10 cellular contexts compared by ENCODE assay signal in the genomic region with DNA sequence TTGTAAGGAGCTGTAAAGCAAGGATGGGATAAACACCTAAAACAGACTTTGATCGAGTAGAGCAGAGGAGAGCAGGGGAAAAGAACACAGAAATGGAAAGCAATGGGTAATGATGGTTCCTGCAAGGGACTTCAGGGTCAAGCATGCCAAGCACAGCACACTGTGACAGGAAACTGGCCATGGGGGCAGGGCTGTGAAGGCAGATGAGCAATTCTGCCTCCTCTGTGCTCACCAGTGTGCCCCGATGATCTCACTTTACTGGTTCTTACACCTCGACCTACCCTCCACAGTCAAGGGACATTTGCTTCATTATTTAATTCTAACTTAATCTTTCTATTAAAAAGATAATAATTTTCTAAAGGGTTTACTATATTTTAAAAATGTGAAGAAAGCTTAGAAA. TPM values are rescaled to one million over a fixed set of nuclear protein-coding genes. Genes with fewer than 3 reads are reported as not detected.
DNase-seq lines count a peak whose midpoint lies in the region; ATAC-seq and TF ChIP-seq lines count a peak whose summit lies in the region.
"Had no signal": no experiment of that assay in that cellular context is flagged by ENCODE, and none has a peak within 500 bp of the region (broad histone marks: within the 10 kb centered on the region; RNA-seq: fewer than 3 reads in every experiment).

No MANE protein-coding gene starts in this region.

- H3K4me1 Mint-ChIP-seq in activated CD8-positive, alpha-beta T cell treated with anti-CD3 and anti-CD28 coated beads for 36 hours (ENCODE audit: low read depth): peaks cover 52% of the 10 kb centered on the region
- no peaks in the 10 kb centered on the region for H3K4me1 Mint-ChIP-seq in mesothelial cell of epicardium

- POLR2A ChIA-PET in activated CD8-positive, alpha-beta T cell treated with anti-CD3 and anti-CD28 coated beads for 36 hours (lab: Charles Lee): interaction anchor here (0.8 to 1.9 kb wide), 6 partner anchors 10 to 74 kb away, joined by 3 to 6 read pairs (median 4); partner anchors contain the start of gene MYB

- CTCF ChIA-PET in activated CD8-positive, alpha-beta T cell treated with anti-CD3 and anti-CD28 coated beads for 36 hours (lab: Charles Lee): interaction anchor here (2.0 to 3.4 kb wide), 3 partner anchors 13 to 19 kb away, joined by 4 to 13 read pairs (median 12); no protein-coding TSS in a partner anchor

- H3K4me3 Mint-ChIP-seq in activated CD8-positive, alpha-beta T cell treated with anti-CD3 and anti-CD28 coated beads for 36 hours: no peak overlapping the region
- no peak overlapping the region for H3K4me3 Mint-ChIP-seq in mesothelial cell of epicardium

- H3K27ac Mint-ChIP-seq in activated CD8-positive, alpha-beta T cell treated with anti-CD3 and anti-CD28 coated beads for 36 hours: peak overlapping the region; percentile 35
- no peak overlapping the region for H3K27ac Mint-ChIP-seq in mesothelial cell of epicardium

- no peaks in the 10 kb centered on the region for H3K9me3 Mint-ChIP-seq in activated CD8-positive, alpha-beta T cell treated with anti-CD3 and anti-CD28 coated beads for 36 hours
- H3K9me3 Mint-ChIP-seq in mesothelial cell of epicardium: peaks cover 9% of the 10 kb centered on the region

- no peak for TF ChIP-seq CTCF in activated CD8-positive, alpha-beta T cell treated with anti-CD3 and anti-CD28 coated beads for 36 hours (IDR thresholded peaks at IDR 0.05)
- TF ChIP-seq CTCF in mesothelial cell of epicardium (IDR thresholded peaks at IDR 0.05; ENCODE audit: unreplicated experiment): no peak

- DNase-seq in stimulated activated CD4-positive, alpha-beta T cell treated with anti-CD3 and anti-CD28 coated beads, Interleukin-15, amount 100 ng/mL, for 24 hours: peak; percentile 57
- DNase-seq in stimulated activated CD4-positive, alpha-beta T cell treated with anti-CD3 and anti-CD28 coated beads, Interleukin-12 subunit alpha, Interleukin-12 subunit beta, amount 100 ng/mL, for 4 hours: no peak
- DNase-seq in activated CD8-positive, alpha-beta T cell treated with anti-CD3 and anti-CD28 coated beads for 36 hours: peak; percentile 84
- DNase-seq in stimulated activated naive CD8-positive, alpha-beta T cell treated with anti-CD3 and anti-CD28 coated beads, Interleukin-15, Interleukin-2, amounts not matched to agents 100 U/mL and 50 U/mL, for 24 hours: peak; percentile 68
- no peak for DNase-seq in mesothelial cell of epicardium (ENCODE audit: low spot score in 2 of 2, unreplicated experiment in 2 of 2)
- no peak for DNase-seq in stimulated activated naive CD4-positive, alpha-beta T cell treated with Interleukin-2 at 50 U/mL for 16 hours (lab: John Stamatoyannopoulos, UW)
- DNase-seq: colonic mucosa, NCI-H2081 had no signal

- peak; percentile 46 for ATAC-seq in HG03354 (IDR thresholded peaks at IDR 0.05; ENCODE audit: poor library complexity, severe bottlenecking, unreplicated experiment)
- peak; percentile 68 for ATAC-seq in activated CD8-positive, alpha-beta T cell treated with anti-CD3 and anti-CD28 coated beads for 36 hours
- peak; percentile 82 for ATAC-seq in stimulated activated naive CD8-positive, alpha-beta T cell treated with anti-CD3 and anti-CD28 coated beads, Interleukin-15, Interleukin-2, amounts not matched to agents 100 U/mL and 50 U/mL, for 24 hours
- no peak for ATAC-seq in GM19397 (IDR thresholded peaks at IDR 0.05; ENCODE audit: unreplicated experiment)

- H3K27me3 Mint-ChIP-seq in activated CD8-positive, alpha-beta T cell treated with anti-CD3 and anti-CD28 coated beads for 36 hours: no peaks in the 10 kb centered on the region
- peaks cover 42% of the 10 kb centered on the region for H3K27me3 Mint-ChIP-seq in mesothelial cell of epicardium (ENCODE audit: low read depth)

- intact Hi-C loops in activated CD8-positive, alpha-beta T cell treated with anti-CD3 and anti-CD28 coated beads for 36 hours (cut with micrococcal nuclease): no loop called here

- H3K36me3 Mint-ChIP-seq in activated CD8-positive, alpha-beta T cell treated with anti-CD3 and anti-CD28 coated beads for 36 hours (ENCODE audit: low read depth): no peaks in the 10 kb centered on the region
- no peaks in the 10 kb centered on the region for H3K36me3 Mint-ChIP-seq in mesothelial cell of epicardium

RNA-seq across cellular contexts. Expression of gene MYB, which starts 21.6 kb away (rescaled TPM):
- 10 to 100 TPM; 50.9 to 53.6 TPM for total RNA-seq in activated CD8-positive, alpha-beta T cell treated with anti-CD3 and anti-CD28 coated beads for 36 hours
- total RNA-seq in mesothelial cell of epicardium: 1.6 to 2.4 TPM (median 2.0 TPM) in 3 replicates

Comparison
In these comparisons a context has a peak if more than half of its experiments do, and no peak if none do; other contexts are left out.
1. DNase-seq: peak in stimulated activated CD4-positive, alpha-beta T cell treated with anti-CD3 and anti-CD28 coated beads, Interleukin-15, amount 100 ng/mL, for 24 hours (single experiment), activated CD8-positive, alpha-beta T cell treated with anti-CD3 and anti-CD28 coated beads for 36 hours (single experiment) and stimulated activated naive CD8-positive, alpha-beta T cell treated with anti-CD3 and anti-CD28 coated beads, Interleukin-15, Interleukin-2, amounts not matched to agents 100 U/mL and 50 U/mL, for 24 hours (single experiment); none in stimulated activated CD4-positive, alpha-beta T cell treated with anti-CD3 and anti-CD28 coated beads, Interleukin-12 subunit alpha, Interleukin-12 subunit beta, amount 100 ng/mL, for 4 hours (single experiment), mesothelial cell of epicardium (0 of 2) and stimulated activated naive CD4-positive, alpha-beta T cell treated with Interleukin-2 at 50 U/mL for 16 hours (single experiment).
2. RNA of gene MYB, which starts 21.6 kb away (total RNA-seq): 50.9 to 53.6 TPM in activated CD8-positive, alpha-beta T cell treated with anti-CD3 and anti-CD28 coated beads for 36 hours; 1.6 to 2.4 TPM in mesothelial cell of epicardium; every median in the first group is over 10 times any median in the second.